ENCODE assay signal across 1 cellular context in the genomic region with DNA sequence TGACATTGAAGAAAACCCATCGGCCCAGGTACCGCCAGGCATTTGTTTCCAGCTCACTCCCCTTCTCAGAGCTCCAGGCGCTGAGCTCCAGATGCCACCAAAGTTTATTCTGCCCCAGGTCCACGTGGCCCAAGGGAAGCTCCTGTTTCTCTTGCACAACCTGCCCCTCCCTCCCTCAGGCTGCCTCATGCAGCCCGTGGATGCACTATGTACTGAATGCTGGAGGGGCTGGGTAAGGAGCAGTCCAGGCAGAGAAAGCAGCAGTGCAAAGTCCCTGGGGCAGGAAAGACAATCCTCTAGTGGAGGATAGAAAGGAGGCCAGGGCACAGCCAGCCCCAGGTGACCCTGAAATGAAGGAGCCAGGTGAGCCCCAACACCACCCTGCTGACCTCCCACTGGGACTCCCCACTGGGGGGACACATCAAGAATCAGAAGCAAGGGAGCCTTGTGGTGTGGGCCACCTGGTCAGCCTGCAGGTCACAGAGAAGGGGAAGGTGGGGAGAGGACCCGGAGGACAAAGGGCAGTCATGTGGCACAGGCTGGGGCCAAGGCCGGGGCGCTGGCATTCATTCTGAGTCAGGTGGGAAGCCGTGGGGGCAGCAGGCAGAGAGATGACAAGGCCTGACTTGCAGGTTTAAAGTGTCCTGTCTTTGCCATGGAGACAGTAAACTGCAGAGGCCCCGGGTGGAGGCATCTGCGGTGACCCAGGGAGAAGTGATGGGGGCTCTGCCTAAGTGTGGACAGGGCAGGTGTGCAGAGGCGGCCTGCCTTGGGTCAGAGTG.
A peak's percentile ranks its signal among the peaks of the same experiment; 100 is the strongest.
TF ChIP-seq lines count a peak whose summit lies in the region.

No MANE protein-coding gene starts in this region.

TF ChIP-seq in HepG2, 621 proteins besides CTCF, POLR2A, EP300 and RAD21 (continued from another document and continues in another):
- TF ChIP-seq, protein P1, sequence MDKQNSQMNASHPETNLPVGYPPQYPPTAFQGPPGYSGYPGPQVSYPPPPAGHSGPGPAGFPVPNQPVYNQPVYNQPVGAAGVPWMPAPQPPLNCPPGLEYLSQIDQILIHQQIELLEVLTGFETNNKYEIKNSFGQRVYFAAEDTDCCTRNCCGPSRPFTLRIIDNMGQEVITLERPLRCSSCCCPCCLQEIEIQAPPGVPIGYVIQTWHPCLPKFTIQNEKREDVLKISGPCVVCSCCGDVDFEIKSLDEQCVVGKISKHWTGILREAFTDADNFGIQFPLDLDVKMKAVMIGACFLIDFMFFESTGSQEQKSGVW (CRISPR knock-in tag; IDR thresholded peaks at IDR 0.05; ENCODE audit: borderline replicate concordance): no peak
- TF ChIP-seq ZNF335 (CRISPR knock-in tag; IDR thresholded peaks at IDR 0.05) (no peak), ZNF543 (CRISPR knock-in tag; IDR thresholded peaks at IDR 0.05) (no peak), ZNF362 (CRISPR knock-in tag; IDR thresholded peaks at IDR 0.05; ENCODE audit: borderline replicate concordance) (no peak), FOXP1 (IDR thresholded peaks at IDR 0.05) (no peak), FOXP1 (CRISPR knock-in tag; IDR thresholded peaks at IDR 0.05) (no peak), ZNF564 (CRISPR knock-in tag; IDR thresholded peaks at IDR 0.05) (no peak), SKI (IDR thresholded peaks at IDR 0.05; ENCODE audit: partially characterized antibody) (peak; percentile 6), ZFP37 (CRISPR knock-in tag; IDR thresholded peaks at IDR 0.05; ENCODE audit: borderline replicate concordance) (no peak), NR2C2 (CRISPR knock-in tag; IDR thresholded peaks at IDR 0.05; ENCODE audit: borderline replicate concordance) (no peak), TBP (CRISPR knock-in tag; IDR thresholded peaks at IDR 0.05) (no peak), TOPORS (CRISPR knock-in tag; IDR thresholded peaks at IDR 0.05) (no peak; the same call in 1 of the 2 replicates), MEIS2 (CRISPR knock-in tag; IDR thresholded peaks at IDR 0.05) (no peak), ZNF878 (CRISPR knock-in tag; IDR thresholded peaks at IDR 0.05) (no peak), ZEB1 (IDR thresholded peaks at IDR 0.05; ENCODE audit: insufficient replicate concordance, low read depth) (no peak), RORA (CRISPR knock-in tag; IDR thresholded peaks at IDR 0.05) (no peak), ZNF33B (CRISPR knock-in tag; IDR thresholded peaks at IDR 0.05) (no peak), FOXA1 (IDR thresholded peaks at IDR 0.05) (no peak), FOXA1 (CRISPR knock-in tag; IDR thresholded peaks at IDR 0.05) (peak; percentile 40; the same call in 1 of the 2 replicates), ZNF276 (CRISPR knock-in tag; IDR thresholded peaks at IDR 0.05; ENCODE audit: low read depth) (no peak), HNRNPK (IDR thresholded peaks at IDR 0.05; ENCODE audit: low read depth, low read length, poor library complexity, severe bottlenecking) (no peak), IRF2 (CRISPR knock-in tag; IDR thresholded peaks at IDR 0.05) (no peak; the same call in 1 of the 2 replicates), ZMYM4 (CRISPR knock-in tag; IDR thresholded peaks at IDR 0.05) (no peak), ZNF574 (CRISPR knock-in tag; IDR thresholded peaks at IDR 0.05) (peak; percentile 66), ZNF589 (CRISPR knock-in tag; conservative IDR thresholded peaks at IDR 0.05) (no peak), ZFX (CRISPR knock-in tag; IDR thresholded peaks at IDR 0.05; ENCODE audit: low read depth) (no peak), ZNF605 (CRISPR knock-in tag; IDR thresholded peaks at IDR 0.05) (no peak), SP1 (IDR thresholded peaks at IDR 0.05) (no peak), SP1 (CRISPR knock-in tag; IDR thresholded peaks at IDR 0.05) (no peak), HDAC2 (CRISPR knock-in tag; IDR thresholded peaks at IDR 0.05) (peak; percentile 69), MLX (CRISPR knock-in tag; IDR thresholded peaks at IDR 0.05) (peak; percentile 88), ZNF704 (CRISPR knock-in tag; IDR thresholded peaks at IDR 0.05; ENCODE audit: borderline replicate concordance) (no peak), ZNF503 (CRISPR knock-in tag; IDR thresholded peaks at IDR 0.05) (no peak), PHF8 (CRISPR knock-in tag; IDR thresholded peaks at IDR 0.05) (peak; percentile 39; the same call in 1 of the 2 replicates)
- TF ChIP-seq, protein P2, sequence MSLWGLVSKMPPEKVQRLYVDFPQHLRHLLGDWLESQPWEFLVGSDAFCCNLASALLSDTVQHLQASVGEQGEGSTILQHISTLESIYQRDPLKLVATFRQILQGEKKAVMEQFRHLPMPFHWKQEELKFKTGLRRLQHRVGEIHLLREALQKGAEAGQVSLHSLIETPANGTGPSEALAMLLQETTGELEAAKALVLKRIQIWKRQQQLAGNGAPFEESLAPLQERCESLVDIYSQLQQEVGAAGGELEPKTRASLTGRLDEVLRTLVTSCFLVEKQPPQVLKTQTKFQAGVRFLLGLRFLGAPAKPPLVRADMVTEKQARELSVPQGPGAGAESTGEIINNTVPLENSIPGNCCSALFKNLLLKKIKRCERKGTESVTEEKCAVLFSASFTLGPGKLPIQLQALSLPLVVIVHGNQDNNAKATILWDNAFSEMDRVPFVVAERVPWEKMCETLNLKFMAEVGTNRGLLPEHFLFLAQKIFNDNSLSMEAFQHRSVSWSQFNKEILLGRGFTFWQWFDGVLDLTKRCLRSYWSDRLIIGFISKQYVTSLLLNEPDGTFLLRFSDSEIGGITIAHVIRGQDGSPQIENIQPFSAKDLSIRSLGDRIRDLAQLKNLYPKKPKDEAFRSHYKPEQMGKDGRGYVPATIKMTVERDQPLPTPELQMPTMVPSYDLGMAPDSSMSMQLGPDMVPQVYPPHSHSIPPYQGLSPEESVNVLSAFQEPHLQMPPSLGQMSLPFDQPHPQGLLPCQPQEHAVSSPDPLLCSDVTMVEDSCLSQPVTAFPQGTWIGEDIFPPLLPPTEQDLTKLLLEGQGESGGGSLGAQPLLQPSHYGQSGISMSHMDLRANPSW (CRISPR knock-in tag; IDR thresholded peaks at IDR 0.05; ENCODE audit: borderline replicate concordance): no peak
- TF ChIP-seq, protein P3, sequence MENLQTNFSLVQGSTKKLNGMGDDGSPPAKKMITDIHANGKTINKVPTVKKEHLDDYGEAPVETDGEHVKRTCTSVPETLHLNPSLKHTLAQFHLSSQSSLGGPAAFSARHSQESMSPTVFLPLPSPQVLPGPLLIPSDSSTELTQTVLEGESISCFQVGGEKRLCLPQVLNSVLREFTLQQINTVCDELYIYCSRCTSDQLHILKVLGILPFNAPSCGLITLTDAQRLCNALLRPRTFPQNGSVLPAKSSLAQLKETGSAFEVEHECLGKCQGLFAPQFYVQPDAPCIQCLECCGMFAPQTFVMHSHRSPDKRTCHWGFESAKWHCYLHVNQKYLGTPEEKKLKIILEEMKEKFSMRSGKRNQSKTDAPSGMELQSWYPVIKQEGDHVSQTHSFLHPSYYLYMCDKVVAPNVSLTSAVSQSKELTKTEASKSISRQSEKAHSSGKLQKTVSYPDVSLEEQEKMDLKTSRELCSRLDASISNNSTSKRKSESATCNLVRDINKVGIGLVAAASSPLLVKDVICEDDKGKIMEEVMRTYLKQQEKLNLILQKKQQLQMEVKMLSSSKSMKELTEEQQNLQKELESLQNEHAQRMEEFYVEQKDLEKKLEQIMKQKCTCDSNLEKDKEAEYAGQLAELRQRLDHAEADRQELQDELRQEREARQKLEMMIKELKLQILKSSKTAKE (CRISPR knock-in tag; IDR thresholded peaks at IDR 0.05; ENCODE audit: borderline replicate concordance): peak; percentile 66
- TF ChIP-seq, protein P4, sequence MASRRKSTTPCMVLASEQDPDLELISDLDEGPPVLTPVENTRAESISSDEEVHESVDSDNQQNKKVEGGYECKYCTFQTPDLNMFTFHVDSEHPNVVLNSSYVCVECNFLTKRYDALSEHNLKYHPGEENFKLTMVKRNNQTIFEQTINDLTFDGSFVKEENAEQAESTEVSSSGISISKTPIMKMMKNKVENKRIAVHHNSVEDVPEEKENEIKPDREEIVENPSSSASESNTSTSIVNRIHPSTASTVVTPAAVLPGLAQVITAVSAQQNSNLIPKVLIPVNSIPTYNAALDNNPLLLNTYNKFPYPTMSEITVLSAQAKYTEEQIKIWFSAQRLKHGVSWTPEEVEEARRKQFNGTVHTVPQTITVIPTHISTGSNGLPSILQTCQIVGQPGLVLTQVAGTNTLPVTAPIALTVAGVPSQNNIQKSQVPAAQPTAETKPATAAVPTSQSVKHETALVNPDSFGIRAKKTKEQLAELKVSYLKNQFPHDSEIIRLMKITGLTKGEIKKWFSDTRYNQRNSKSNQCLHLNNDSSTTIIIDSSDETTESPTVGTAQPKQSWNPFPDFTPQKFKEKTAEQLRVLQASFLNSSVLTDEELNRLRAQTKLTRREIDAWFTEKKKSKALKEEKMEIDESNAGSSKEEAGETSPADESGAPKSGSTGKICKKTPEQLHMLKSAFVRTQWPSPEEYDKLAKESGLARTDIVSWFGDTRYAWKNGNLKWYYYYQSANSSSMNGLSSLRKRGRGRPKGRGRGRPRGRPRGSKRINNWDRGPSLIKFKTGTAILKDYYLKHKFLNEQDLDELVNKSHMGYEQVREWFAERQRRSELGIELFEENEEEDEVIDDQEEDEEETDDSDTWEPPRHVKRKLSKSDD (CRISPR knock-in tag; IDR thresholded peaks at IDR 0.05; ENCODE audit: low read depth): 0 out of 2 replicates have a peak, but pooled peaks have one; percentile 31
